24 cellular contexts compared by ENCODE assay signal in the genomic region with DNA sequence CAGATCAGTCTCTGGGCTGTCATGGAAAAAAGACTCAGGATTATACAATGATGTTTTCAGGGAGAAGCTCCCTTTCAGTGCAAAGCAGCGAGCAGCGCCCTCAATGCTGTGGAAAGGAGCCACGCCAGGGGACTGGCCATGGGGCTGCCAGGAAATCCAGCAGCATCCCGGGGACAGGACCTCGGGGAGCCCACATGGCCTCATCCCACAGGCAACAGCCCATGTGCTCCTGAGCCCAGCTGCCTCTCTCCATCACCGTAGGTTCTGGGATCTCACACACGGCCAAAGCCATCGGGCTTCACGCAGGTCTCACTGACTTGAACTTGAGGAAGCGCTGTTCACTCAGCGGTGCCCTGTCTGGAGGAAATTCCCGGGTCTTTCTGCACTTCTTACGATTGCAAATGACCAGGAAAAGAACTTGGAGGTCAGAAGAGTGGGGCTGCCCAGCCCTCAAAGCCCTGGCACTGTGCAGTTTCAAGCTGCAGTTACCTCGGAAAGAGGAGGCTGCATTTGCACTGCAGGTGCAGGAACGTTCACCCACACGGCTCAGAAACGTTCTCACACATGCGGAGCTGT.
"Had no signal": no experiment of that assay in that cellular context is flagged by ENCODE, and none has a peak within 500 bp of the region (broad histone marks: within the 10 kb centered on the region; RNA-seq: fewer than 3 reads in every experiment).

No MANE protein-coding gene starts in this region.

- DNase-seq: dermis blood vessel endothelial cell; dorsolateral prefrontal cortex; effector CD4-positive, alpha-beta T cell; effector memory CD4-positive, alpha-beta T cell; esophagus squamous epithelium; foreskin fibroblast; foreskin melanocyte; gastrocnemius medialis; glutamatergic neuron; head of caudate nucleus; heart right ventricle; hippocampal formation; left cardiac atrium; left lung; left ventricle myocardium superior; lower lobe of right lung; mesenchymal stem cell; mucosa of descending colon had no signal

- H3K4me1 ChIP-seq: esophagus squamous epithelium, gastrocnemius medialis, heart right ventricle, left lung, lower lobe of right lung had no signal

- ATAC-seq: gastrocnemius medialis, heart right ventricle, left cardiac atrium, left lung, left ventricle myocardium superior, mucosa of descending colon had no signal

- H3K27ac Mint-ChIP-seq: mesothelial cell of epicardium had no signal

- H3K4me3 ChIP-seq: coronary artery, dorsolateral prefrontal cortex, esophagus squamous epithelium, gastrocnemius medialis, heart right ventricle, left lung, lower lobe of right lung, mucosa of descending colon had no signal

- H3K36me3 ChIP-seq: esophagus squamous epithelium, gastrocnemius medialis, heart right ventricle, left lung, lower lobe of right lung had no signal

- H3K4me3 Mint-ChIP-seq: mesothelial cell of epicardium had no signal

- H3K4me1 Mint-ChIP-seq: mesothelial cell of epicardium had no signal

- H3K27me3 ChIP-seq: left lung had no signal

- FAIRE-seq: colon, endothelial cell of umbilical vein, islet of Langerhans, keratinocyte had no signal

- H3K27ac ChIP-seq: coronary artery, dorsolateral prefrontal cortex, esophagus squamous epithelium, gastrocnemius medialis, heart right ventricle, left lung had no signal

- H3K9me3 ChIP-seq: gastrocnemius medialis, lower lobe of right lung, mucosa of descending colon had no signal
